ENCODE assay signal across 8 cellular contexts in the genomic region with DNA sequence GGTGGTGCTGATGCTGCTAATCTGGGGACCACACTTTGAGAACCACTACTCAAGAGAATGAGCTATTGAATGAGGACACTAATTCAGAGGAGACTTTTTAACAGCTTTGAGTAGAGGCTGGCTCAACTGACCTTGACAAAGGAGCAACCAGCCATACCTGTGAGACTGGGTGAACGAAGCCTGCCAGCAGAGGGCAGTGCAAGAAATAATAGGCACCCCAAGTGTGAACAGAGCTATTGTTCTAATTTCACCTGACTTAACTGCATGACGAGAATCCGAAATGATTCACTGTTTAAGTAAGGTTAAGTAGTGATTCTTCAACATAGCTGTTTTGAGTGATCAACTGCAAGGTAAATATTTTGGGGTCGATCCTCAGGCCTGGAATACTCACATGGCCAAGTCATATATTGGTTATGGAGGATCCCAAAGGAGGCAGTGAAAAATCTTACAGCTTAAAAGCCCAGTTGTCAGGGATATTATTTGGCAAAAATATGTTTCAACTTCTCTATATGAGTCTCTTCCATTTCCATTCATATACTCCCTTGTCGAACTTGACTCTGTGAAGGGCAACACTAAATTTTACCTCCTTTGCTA.
DNase-seq lines count a peak whose midpoint lies in the region; ATAC-seq and TF ChIP-seq lines count a peak whose summit lies in the region.

No MANE protein-coding gene starts in this region.

- no peaks in the 10 kb centered on the region for H3K36me3 Mint-ChIP-seq in activated T-cell treated with anti-CD3 and anti-CD28 coated beads, Interleukin-2, amount 50 U/mL, for 72 hours (ENCODE audit: insufficient read depth in 2 of 2)

- no peak overlapping the region for H3K27ac ChIP-seq in right atrium auricular region

- H3K27me3 ChIP-seq in right atrium auricular region, result no peaks in the 10 kb centered on the region

- peak; percentile 98 for ATAC-seq in HG02642 (IDR thresholded peaks at IDR 0.05; ENCODE audit: poor library complexity, unreplicated experiment)
- peak; percentile 46 to 72 for ATAC-seq in activated T-cell treated with anti-CD3 and anti-CD28 coated beads, Interleukin-2, amount 50 U/mL, for 72 hours (replicated peaks in 1 of 2)

- H3K4me1 Mint-ChIP-seq in activated T-cell treated with anti-CD3 and anti-CD28 coated beads, Interleukin-2, amount 50 U/mL, for 72 hours (ENCODE audit: low read depth), result no peaks in the 10 kb centered on the region

- no peaks in the 10 kb centered on the region for H3K4me1 ChIP-seq in right atrium auricular region

- in situ Hi-C loops in ACHN (cut with HindIII; ENCODE audit: low pct_ligation_motif_present, low pct_unique_long_range_greater_than_20kb, low sequenced_read_pairs) (no loop called here), GM13977 (cut with MboI; ENCODE audit: low pct_unique_long_range_greater_than_20kb, low sequenced_read_pairs, unreplicated experiment) (loop anchor here (10.0 kb wide), 1 partner anchor 558 kb away; no protein-coding TSS in a partner anchor)

- H3K27ac Mint-ChIP-seq in activated T-cell treated with anti-CD3 and anti-CD28 coated beads, Interleukin-2, amount 50 U/mL, for 72 hours, result no peak overlapping the region

- no peak overlapping the region for H3K4me3 ChIP-seq in right atrium auricular region

- H3K27me3 Mint-ChIP-seq in activated T-cell treated with anti-CD3 and anti-CD28 coated beads, Interleukin-2, amount 50 U/mL, for 72 hours (ENCODE audit: low read depth), result no peaks in the 10 kb centered on the region

- TF ChIP-seq CTCF in GM13977 (IDR thresholded peaks at IDR 0.05; ENCODE audit: extremely low read depth, insufficient read depth, missing control alignments), result peak; percentile 77
- TF ChIP-seq CTCF in right atrium auricular region (IDR thresholded peaks at IDR 0.05), result peak; percentile 29 to 76

- H3K9me3 Mint-ChIP-seq in activated T-cell treated with anti-CD3 and anti-CD28 coated beads, Interleukin-2, amount 50 U/mL, for 72 hours, result no peaks in the 10 kb centered on the region

- H3K9me3 ChIP-seq in right atrium auricular region, result no peaks in the 10 kb centered on the region

- DNase-seq in ACHN (peak; percentile 49), GM13977 (ENCODE audit: low spot score) (peak; percentile 12), NCI-H1105 (lab: John Stamatoyannopoulos, UW) (peak; percentile 6), right atrium auricular region (ENCODE audit: low spot score) (peak; percentile 62), amniotic stem cell (lab: John Stamatoyannopoulos, UW) (no peak)
- peak; percentile 25 to 52 for DNase-seq in activated T-cell treated with anti-CD3 and anti-CD28 coated beads, Interleukin-2, amount 50 U/mL, for 72 hours
- peak; percentile 1 to 26 for DNase-seq in stimulated activated CD4-positive, alpha-beta T cell treated with anti-CD3 and anti-CD28 coated beads, Interleukin-15, amount 100 ng/mL, for 48 hours (ENCODE audit: low read depth in 2 of 2)

- H3K4me3 Mint-ChIP-seq in activated T-cell treated with anti-CD3 and anti-CD28 coated beads, Interleukin-2, amount 50 U/mL, for 72 hours, result no peak overlapping the region

- no peaks in the 10 kb centered on the region for H3K36me3 ChIP-seq in right atrium auricular region
